ENCODE assay signal across 8 cellular contexts in genomic region chr11:119121008-119121810, GRCh38. TPM values are rescaled to one million over a fixed set of nuclear protein-coding genes. Genes with fewer than 3 reads are reported as not detected.
DNase-seq lines count a peak whose midpoint lies in the region; ATAC-seq and TF ChIP-seq lines count a peak whose summit lies in the region.

Gene HINFP, plus strand, starts transcription at chr11:119121580. Its CDS starts 5,365 bp downstream, at chr11:119126945.

- in situ Hi-C loops in KBM-7 (cut with MboI; ENCODE audit: low pct_unique_long_range_greater_than_20kb, low sequenced_read_pairs): no loop called here

- peaks cover 58% of the 10 kb centered on the region for H3K36me3 Mint-ChIP-seq in activated T-cell treated with anti-CD3 and anti-CD28 coated beads, Interleukin-2, amount 50 U/mL, for 24 hours (ENCODE audit: low read depth)

- H3K4me3 ChIP-seq in epithelial cell of proximal tubule (ENCODE audit: low read depth, low read length): peak within 1 kb of the TSS; percentile 88

- peaks cover 26% of the 10 kb centered on the region for H3K4me1 Mint-ChIP-seq in activated T-cell treated with anti-CD3 and anti-CD28 coated beads, Interleukin-2, amount 50 U/mL, for 24 hours (ENCODE audit: low read depth)

- no peaks in the 10 kb centered on the region for H3K27me3 Mint-ChIP-seq in activated T-cell treated with anti-CD3 and anti-CD28 coated beads, Interleukin-2, amount 50 U/mL, for 24 hours

- H3K9me3 Mint-ChIP-seq in activated T-cell treated with anti-CD3 and anti-CD28 coated beads, Interleukin-2, amount 50 U/mL, for 24 hours: no peaks in the 10 kb centered on the region

- H3K4me3 Mint-ChIP-seq in activated T-cell treated with anti-CD3 and anti-CD28 coated beads, Interleukin-2, amount 50 U/mL, for 24 hours: peak within 1 kb of the TSS; percentile 92

- peak within 1 kb of the TSS; percentile 95 for H3K27ac Mint-ChIP-seq in activated T-cell treated with anti-CD3 and anti-CD28 coated beads, Interleukin-2, amount 50 U/mL, for 24 hours

- DNase-seq in DMS153 treated with DMSO at 0.1 percent for 48 hours (lab: John Stamatoyannopoulos, UW; ENCODE audit: unreplicated experiment): peak; percentile 95
- peak; percentile 99 for DNase-seq in KBM-7
- peak; percentile 100 for DNase-seq in activated T-cell treated with anti-CD3 and anti-CD28 coated beads, Interleukin-2, amount 50 U/mL, for 24 hours
- DNase-seq in epithelial cell of proximal tubule (ENCODE audit: low read depth): peak; percentile 71
- peak; percentile 99 for DNase-seq in mucosa of gallbladder (ENCODE audit: low spot score)
- DNase-seq in stimulated activated CD8-positive, alpha-beta memory T cell treated with anti-CD3 and anti-CD28 coated beads, Interleukin-4, amount 100 ng/mL, for 4 hours (ENCODE audit: low read depth in 2 of 2, low spot score in 1 of 2): peak; percentile 100

- no peak for TF ChIP-seq CTCF in epithelial cell of proximal tubule (conservative IDR thresholded peaks at IDR 0.05; ENCODE audit: low read depth, low read length)

- peak; percentile 90 for ATAC-seq in GM21717 (IDR thresholded peaks at IDR 0.05; ENCODE audit: unreplicated experiment)

TF ChIP-seq in PFSK-1, 5 proteins besides CTCF, POLR2A, EP300 and RAD21:
- peak; percentile 64; the same call in 1 of the 2 replicates for TF ChIP-seq TAF1 (IDR thresholded peaks at IDR 0.05; ENCODE audit: borderline replicate concordance, insufficient read depth, low read length)
- TF ChIP-seq FOXP2 (optimal IDR thresholded peaks at IDR 0.05; ENCODE audit: borderline replicate concordance, extremely low read depth, extremely low read length, insufficient read depth): peak; percentile 78
- peak; percentile 85; the same call in 1 of the 2 replicates for TF ChIP-seq SIN3A (IDR thresholded peaks at IDR 0.05; ENCODE audit: borderline replicate concordance, insufficient read depth, low read length)
- no peak; a peak in 1 of 4 replicates for TF ChIP-seq REST (IDR thresholded peaks at IDR 0.05; ENCODE audit: insufficient read depth in 1 of 2, low read depth in 2 of 2, low read length in 2 of 2)
- TF ChIP-seq POLR2AphosphoS5 (IDR thresholded peaks at IDR 0.05; ENCODE audit: low read depth, low read length): peak; percentile 92

RNA-seq across cellular contexts. Expression of gene HINFP, which starts in this region (rescaled TPM):
- polyA plus RNA-seq in PFSK-1 (2012; ENCODE audit: insufficient read length, low read depth): 28.4 TPM
- total RNA-seq in epithelial cell of proximal tubule (11.9 and 13.7 TPM in 2 replicates), mucosa of gallbladder (35.9 TPM)

Comparison
In these comparisons a context has a peak if more than half of its experiments do, and no peak if none do; other contexts are left out.
1. Peak in every context shown above with its lines: DNase-seq, ATAC-seq and H3K4me3 ChIP-seq.